Comparison of ENCODE assay signal across 13 cellular contexts in genomic region chr6:111918825-111919224, GRCh38. TPM values are rescaled to one million over a fixed set of nuclear protein-coding genes. Genes with fewer than 3 reads are reported as not detected.
DNase-seq lines count a peak whose midpoint lies in the region; ATAC-seq and TF ChIP-seq lines count a peak whose summit lies in the region.
"Had no signal": no experiment of that assay in that cellular context is flagged by ENCODE, and none has a peak within 500 bp of the region (broad histone marks: within the 10 kb centered on the region; RNA-seq: fewer than 3 reads in every experiment).

No MANE protein-coding gene starts in this region.

- TF ChIP-seq POLR2A in vagina (IDR thresholded peaks at IDR 0.05): no peak

- no peaks in the 10 kb centered on the region for H3K36me3 ChIP-seq in kidney epithelial cell (ENCODE audit: control insufficient read depth, insufficient read depth, low read length)
- no peaks in the 10 kb centered on the region for H3K36me3 ChIP-seq in BE2C
- no peaks in the 10 kb centered on the region for H3K36me3 ChIP-seq in vagina

- no peaks in the 10 kb centered on the region for H3K9me3 ChIP-seq in BE2C
- H3K9me3 ChIP-seq in vagina: no peaks in the 10 kb centered on the region

- H3K4me3 ChIP-seq in kidney epithelial cell (ENCODE audit: low read depth, low read length) (no peak overlapping the region), BE2C (ENCODE audit: low read depth, low read length) (no peak overlapping the region), vagina (no peak overlapping the region)
- H3K4me3 ChIP-seq: GM23338 had no signal

- no peak overlapping the region for H3K27ac ChIP-seq in vagina

- H3K27me3 ChIP-seq in kidney epithelial cell (ENCODE audit: control insufficient read depth, insufficient read depth, low read length) (no peaks in the 10 kb centered on the region), BE2C (no peaks in the 10 kb centered on the region), vagina (no peaks in the 10 kb centered on the region)

- H3K4me1 ChIP-seq in BE2C: peaks cover 4% of the 10 kb centered on the region
- H3K4me1 ChIP-seq in vagina: no peaks in the 10 kb centered on the region

- DNase-seq in AG08396 (ENCODE audit: low spot score) (peak; percentile 79), GOT3 (lab: John Stamatoyannopoulos, UW) (peak; percentile 29), amniotic epithelial cell (ENCODE audit: low read depth) (peak; percentile 69), kidney epithelial cell (ENCODE audit: low read depth) (peak; percentile 7), BE2C (no peak), vagina (ENCODE audit: extremely low spot score in 2 of 2) (no peak), germinal center (ENCODE audit: low spot score) (no peak)
- DNase-seq: activated CD8-positive, alpha-beta memory T cell treated with anti-CD3 and anti-CD28 coated beads, Interleukin-2, amount 50 U/mL, for 48 hours; anterior cingulate cortex; CD4-positive, alpha-beta T cell; naive thymus-derived CD4-positive, alpha-beta T cell had no signal

- ATAC-seq in GM19023 (IDR thresholded peaks at IDR 0.05; ENCODE audit: unreplicated experiment): no peak
- ATAC-seq: GM23338; naive thymus-derived CD4-positive, alpha-beta T cell had no signal

- intact Hi-C loops in vagina (cut with DNase I): no loop called here

- TF ChIP-seq CTCF in kidney epithelial cell (IDR thresholded peaks at IDR 0.05; ENCODE audit: insufficient read depth, low read length, poor library complexity, severe bottlenecking) (no peak), BE2C (IDR thresholded peaks at IDR 0.05; ENCODE audit: low read depth, low read length) (no peak), vagina (IDR thresholded peaks at IDR 0.05) (no peak)

RNA-seq across cellular contexts. Expression of gene FYN, which starts 45.6 kb away (rescaled TPM):
- total RNA-seq in kidney epithelial cell (122 and 133 TPM in 2 replicates), vagina (130 TPM)
- 221 TPM for polyA plus RNA-seq in BE2C (2012; ENCODE audit: insufficient read depth, insufficient read length, low read depth)

Comparison
In these comparisons a context has a peak if more than half of its experiments do, and no peak if none do; other contexts are left out.
1. DNase-seq: peak in AG08396 (single experiment), GOT3 (single experiment), amniotic epithelial cell (single experiment) and kidney epithelial cell (single experiment); none in BE2C (single experiment), vagina (0 of 2) and germinal center (single experiment).